Comparison of ENCODE assay signal across 19 cellular contexts in the genomic region with DNA sequence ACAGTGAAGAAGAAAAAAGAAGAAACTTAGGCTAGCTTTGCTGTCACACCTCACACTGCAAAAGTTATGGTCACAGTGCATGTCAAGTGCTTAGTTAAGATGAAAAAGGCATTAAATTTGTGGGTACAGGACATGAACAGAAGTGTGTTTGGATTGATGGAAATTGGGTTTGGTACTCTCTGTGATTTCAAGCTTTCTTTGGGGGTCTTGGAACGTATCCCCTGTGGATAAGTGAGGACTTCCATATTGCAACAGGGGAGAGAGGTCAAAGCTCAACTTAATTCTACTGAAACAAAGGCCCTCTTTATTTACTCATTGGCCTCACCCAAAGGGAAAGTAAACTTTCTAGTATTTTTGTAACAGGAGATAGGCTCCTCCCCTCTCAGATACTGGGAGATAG.
DNase-seq lines count a peak whose midpoint lies in the region; ATAC-seq, FAIRE-seq and TF ChIP-seq lines count a peak whose summit lies in the region.
"Had no signal": no experiment of that assay in that cellular context is flagged by ENCODE, and none has a peak within 500 bp of the region (broad histone marks: within the 10 kb centered on the region; RNA-seq: fewer than 3 reads in every experiment).

No MANE protein-coding gene starts in this region.

- no peaks in the 10 kb centered on the region for H3K79me2 ChIP-seq in H1 (ENCODE audit: control insufficient read depth in 1 of 2, insufficient read depth in 2 of 2, low read length in 2 of 2)

- no peak overlapping the region for H3K4ac ChIP-seq in H1 (replicated peaks; ENCODE audit: insufficient read length, low read depth, low read length)

- H2BK12ac ChIP-seq in H1 (ENCODE audit: low read depth, low read length) = no peak overlapping the region

- TF ChIP-seq EP300 in H1 (IDR thresholded peaks at IDR 0.05; ENCODE audit: borderline replicate concordance in 1 of 2, low read depth in 2 of 2, low read length in 2 of 2) = no peak

- no peak overlapping the region for H3K9ac ChIP-seq in H1 (replicated peaks in 1 of 4; ENCODE audit: extremely low read depth in 1 of 4, low read depth in 3 of 4, low read length in 3 of 4)
- H3K9ac ChIP-seq: BLaER1 treated with 17β-estradiol and CSF1 and Interleukin-3, amounts not matched to agents 10 nM and 100 nM; GM23248 had no signal

- no peak overlapping the region for H4K8ac ChIP-seq in H1 (ENCODE audit: extremely low read depth, insufficient read depth, low read length)

- H2BK5ac ChIP-seq in H1 (ENCODE audit: low read depth, low read length) = no peak overlapping the region

- H3K9me3 ChIP-seq in H1 (ENCODE audit: insufficient read depth in 2 of 2, low read depth in 1 of 2, low read length in 1 of 2) (no peaks in the 10 kb centered on the region), right lobe of liver (no peaks in the 10 kb centered on the region)
- H3K9me3 ChIP-seq: BLaER1 treated with 17β-estradiol and CSF1 and Interleukin-3, amounts not matched to agents 10 nM and 100 nM had no signal

- TF ChIP-seq POLR2A in H1 (IDR thresholded peaks at IDR 0.05; ENCODE audit: control extremely low read depth in 1 of 2, low read depth in 2 of 2, low read length in 2 of 2) (no peak), right lobe of liver (IDR thresholded peaks at IDR 0.05) (no peak)

- H2BK20ac ChIP-seq in H1 (ENCODE audit: low read length) = no peak overlapping the region

- H3K36me3 ChIP-seq in H1 (ENCODE audit: control insufficient read depth in 2 of 4, insufficient read depth in 4 of 4, low read length in 3 of 4) (no peaks in the 10 kb centered on the region), right lobe of liver (no peaks in the 10 kb centered on the region)
- H3K36me3 ChIP-seq: BLaER1 treated with 17β-estradiol and CSF1 and Interleukin-3, amounts not matched to agents 10 nM and 100 nM had no signal

- ATAC-seq in right lobe of liver (peak in 3 of 4 donors; percentile 30 to 69 (median 33)), HG02763 (IDR thresholded peaks at IDR 0.05; ENCODE audit: unreplicated experiment) (no peak), GM19463 (IDR thresholded peaks at IDR 0.05; ENCODE audit: unreplicated experiment) (no peak)
- ATAC-seq: CD8-positive, alpha-beta T cell; GM12878; HCT116; K562 had no signal

- FAIRE-seq in H1 (lab: Jason Lieb, UNC) = no peak
- FAIRE-seq: GM12878, K562 had no signal

- POLR2A ChIA-PET in H1 (lab: Charles Lee; ENCODE audit: partially characterized antibody) = no interaction called here

- no peak overlapping the region for H3K56ac ChIP-seq in H1 (replicated peaks; ENCODE audit: insufficient read length, low read depth, low read length)

- H3K18ac ChIP-seq in H1 (ENCODE audit: extremely low read depth, low read length) = no peak overlapping the region

- no peak for TF ChIP-seq RAD21 in H1 (IDR thresholded peaks at IDR 0.05 in 1 of 2, conservative IDR thresholded peaks at IDR 0.05 in 1 of 2; ENCODE audit: low read depth in 2 of 2, low read length in 2 of 2)

- CTCF ChIA-PET in H1 (lab: Charles Lee; ENCODE audit: partially characterized antibody) = interaction anchor here (0.8 to 1.7 kb wide), 3 partner anchors 10 to 45 kb away, joined by 3 to 7 read pairs (median 4); no protein-coding TSS in a partner anchor

- peak overlapping the region; percentile 80; the same call in 1 of the 2 replicates for H2AFZ ChIP-seq in H1 (ENCODE audit: low read length)
- H2AFZ ChIP-seq: GM23248 had no signal

- H3K27ac ChIP-seq in H1 (ENCODE audit: low read depth, low read length) (no peak overlapping the region), right lobe of liver (no peak overlapping the region)
- H3K27ac ChIP-seq: BLaER1 treated with 17β-estradiol and CSF1 and Interleukin-3, amounts not matched to agents 10 nM and 100 nM; GM23248 had no signal

- H3K27me3 ChIP-seq in H1 (replicated peaks in 1 of 4; ENCODE audit: control insufficient read depth in 3 of 4, extremely low read depth in 1 of 4, insufficient read depth in 3 of 4, low read length in 3 of 4) = no peaks in the 10 kb centered on the region
- H3K27me3 ChIP-seq in right lobe of liver = no peaks in the 10 kb centered on the region
- H3K27me3 ChIP-seq: BLaER1 treated with 17β-estradiol and CSF1 and Interleukin-3, amounts not matched to agents 10 nM and 100 nM had no signal

- no peaks in the 10 kb centered on the region for H3K23me2 ChIP-seq in H1 (ENCODE audit: low read depth, low read length)

- no peak overlapping the region for H2BK15ac ChIP-seq in H1 (ENCODE audit: low read length)

- no peaks in the 10 kb centered on the region for H4K20me1 ChIP-seq in H1 (replicated peaks in 1 of 2; ENCODE audit: control insufficient read depth in 1 of 2, insufficient read depth in 2 of 2, low read length in 2 of 2)

- DNase-seq in HuH-7 (ENCODE audit: low spot score) = peak; percentile 5
- DNase-seq in H1 (ENCODE audit: low read depth in 1 of 2, low spot score in 2 of 2) = no peak
- DNase-seq in right lobe of liver = no peak
- no peak for DNase-seq in NAMALWA (ENCODE audit: low spot score)
- DNase-seq: CD8-positive, alpha-beta T cell; DMS 273 treated with DMSO at 0.1 percent for 48 hours; DMS53; DND-41; EL; GM23248; H7; HFFc6; IMR-90 had no signal

- H3K4me3 ChIP-seq in H1 (ENCODE audit: extremely low read depth in 1 of 4, insufficient read depth in 2 of 4, low read depth in 3 of 4, low read length in 4 of 4) (no peak overlapping the region), right lobe of liver (no peak overlapping the region)
- H3K4me3 ChIP-seq: BLaER1 treated with 17β-estradiol and CSF1 and Interleukin-3, amounts not matched to agents 10 nM and 100 nM; GM12878; GM23248; K562 had no signal

- H3K14ac ChIP-seq in H1 (ENCODE audit: insufficient read length) = no peak overlapping the region

- H4K5ac ChIP-seq in H1 (ENCODE audit: insufficient read length, low read depth, low read length) = no peak overlapping the region

- no peak overlapping the region for H3K4me2 ChIP-seq in H1 (ENCODE audit: insufficient read depth in 1 of 2, low read depth in 2 of 2, low read length in 2 of 2)
- H3K4me2 ChIP-seq: BLaER1 treated with 17β-estradiol and CSF1 and Interleukin-3, amounts not matched to agents 10 nM and 100 nM had no signal

- no peak overlapping the region for H3K23ac ChIP-seq in H1 (ENCODE audit: insufficient read length)

- H3K4me1 ChIP-seq in H1 (replicated peaks in 1 of 4; ENCODE audit: control insufficient read depth in 3 of 4, insufficient read depth in 4 of 4, low read length in 3 of 4) (no peaks in the 10 kb centered on the region), right lobe of liver (no peaks in the 10 kb centered on the region)
- H3K4me1 ChIP-seq: BLaER1 treated with 17β-estradiol and CSF1 and Interleukin-3, amounts not matched to agents 10 nM and 100 nM had no signal

- intact Hi-C loops in right lobe of liver (cut with DNase I) = no loop called here

- no peak overlapping the region for H4K91ac ChIP-seq in H1 (replicated peaks; ENCODE audit: insufficient read length, low read length)

- H2AK5ac ChIP-seq in H1 (ENCODE audit: low read depth, low read length) = no peak overlapping the region

- TF ChIP-seq CTCF in H1 (IDR thresholded peaks at IDR 0.05; ENCODE audit: control extremely low read depth in 1 of 3, insufficient read depth in 1 of 3, low read depth in 1 of 3, low read length in 3 of 3) (no peak), right lobe of liver (IDR thresholded peaks at IDR 0.05) (no peak)

- H3K79me1 ChIP-seq in H1 (ENCODE audit: low read depth, low read length) = no peaks in the 10 kb centered on the region

- 85% methylated on average over 1 of the region's 1 CpG; no CpG with 5 or more reads in 1 of the 2 experiments for WGBS in H1 (ENCODE audit: extremely low coverage in 1 of 2, insufficient coverage in 1 of 2, insufficient read length in 1 of 2, insufficient replicate concordance in 2 of 2, low coverage in 1 of 2, low lambda C conversion rate in 2 of 2, missing lambda C conversion rate in 1 of 2), 2 experiments
- WGBS in right lobe of liver (ENCODE audit: insufficient coverage, low coverage, low lambda C conversion rate, missing lambda C conversion rate) = 25% methylated on average over 1 of the region's 1 CpG

- no peak overlapping the region for H2BK120ac ChIP-seq in H1 (replicated peaks; ENCODE audit: low read depth, low read length)

TF ChIP-seq in H1, 55 proteins besides CTCF, POLR2A, EP300 and RAD21:
- TF ChIP-seq EGR1 (IDR thresholded peaks at IDR 0.05; ENCODE audit: borderline replicate concordance, low read depth, low read length) (no peak), CHD2 (IDR thresholded peaks at IDR 0.05; ENCODE audit: low read length) (no peak), HDAC6 (IDR thresholded peaks at IDR 0.05; ENCODE audit: low read depth, low read length) (no peak), CBX8 (IDR thresholded peaks at IDR 0.05; ENCODE audit: borderline replicate concordance, low read depth, low read length) (no peak)
- TF ChIP-seq, protein P1, sequence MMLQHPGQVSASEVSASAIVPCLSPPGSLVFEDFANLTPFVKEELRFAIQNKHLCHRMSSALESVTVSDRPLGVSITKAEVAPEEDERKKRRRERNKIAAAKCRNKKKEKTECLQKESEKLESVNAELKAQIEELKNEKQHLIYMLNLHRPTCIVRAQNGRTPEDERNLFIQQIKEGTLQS (IDR thresholded peaks at IDR 0.05; ENCODE audit: insufficient read depth, low read depth, low read length) = no peak
TF ChIP-seq in H1: peak in this region for 0.

Comparison
In these comparisons a context has a peak if more than half of its experiments do, and no peak if none do; other contexts are left out.
1. ATAC-seq: peak in right lobe of liver (3 of 4); none in HG02763 (single experiment) and GM19463 (single experiment).